17 cellular contexts compared by ENCODE assay signal in the genomic region with DNA sequence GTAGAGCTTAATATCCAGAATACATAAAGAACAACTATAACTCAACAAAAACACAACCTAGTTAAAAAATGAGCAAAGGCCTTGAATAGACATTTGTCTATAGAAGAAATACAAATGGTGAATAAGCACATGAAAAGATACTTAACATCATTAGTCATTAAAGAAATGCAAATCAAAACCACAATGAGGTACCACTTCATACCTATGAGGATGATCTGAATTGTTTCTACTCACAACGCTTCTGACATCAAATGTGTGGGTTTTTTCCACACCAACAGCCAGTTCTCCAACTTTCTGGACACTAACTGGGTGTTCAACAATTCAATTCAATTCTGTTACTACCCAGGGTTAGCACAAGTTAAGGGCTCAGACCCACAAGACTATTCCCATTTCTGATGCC. TPM values are rescaled to one million over a fixed set of nuclear protein-coding genes. Genes with fewer than 3 reads are reported as not detected.
DNase-seq lines count a peak whose midpoint lies in the region; ATAC-seq and TF ChIP-seq lines count a peak whose summit lies in the region.
"Had no signal": no experiment of that assay in that cellular context is flagged by ENCODE, and none has a peak within 500 bp of the region (broad histone marks: within the 10 kb centered on the region; RNA-seq: fewer than 3 reads in every experiment).

No MANE protein-coding gene starts in this region.

- peaks cover 48% of the 10 kb centered on the region for H3K79me2 ChIP-seq in mammary epithelial cell (ENCODE audit: insufficient read depth, low read length)

- no peak for TF ChIP-seq POLR2A in breast epithelium (IDR thresholded peaks at IDR 0.05)

- H3K27ac ChIP-seq in mammary epithelial cell (ENCODE audit: insufficient read depth, low read depth, low read length) (no peak overlapping the region), breast epithelium (no peak overlapping the region), foreskin keratinocyte (no peak overlapping the region)
- H3K27ac ChIP-seq: A549, RWPE1 had no signal

- no peaks in the 10 kb centered on the region for H3K27me3 ChIP-seq in mammary epithelial cell (ENCODE audit: insufficient read depth, low read length)
- H3K27me3 ChIP-seq in breast epithelium = no peaks in the 10 kb centered on the region
- no peaks in the 10 kb centered on the region for H3K27me3 ChIP-seq in foreskin keratinocyte

- in situ Hi-C loops in mammary epithelial cell (cut with MboI; ENCODE audit: low sequenced_read_pairs in 2 of 2) = no loop called here

- no TSS peak for BruUV-seq in mammary epithelial cell (replicated peaks; lab: Mats Ljungman, UMichigan)

- dilution Hi-C loops in mammary epithelial cell (cut with HindIII; ENCODE audit: low sequenced_read_pairs) = no loop called here

- CTCF ChIA-PET in mammary epithelial cell (lab: Charles Lee; ENCODE audit: low non-redundant PET) = no interaction called here

- no peak overlapping the region for H3K4me3 ChIP-seq in mammary epithelial cell (replicated peaks in 1 of 3; ENCODE audit: insufficient read depth in 1 of 3, low read depth in 2 of 3, low read length in 3 of 3)
- no peak overlapping the region for H3K4me3 ChIP-seq in breast epithelium
- H3K4me3 ChIP-seq: A549 had no signal

- H3K36me3 ChIP-seq in mammary epithelial cell (ENCODE audit: insufficient read depth, low read length) = peaks cover 2% of the 10 kb centered on the region
- no peaks in the 10 kb centered on the region for H3K36me3 ChIP-seq in breast epithelium

- H3K9ac ChIP-seq in mammary epithelial cell (ENCODE audit: insufficient read depth, low read length) = no peak overlapping the region

- H3K4me1 ChIP-seq in mammary epithelial cell (ENCODE audit: insufficient read depth, low read length) = peaks cover 12% of the 10 kb centered on the region
- no peaks in the 10 kb centered on the region for H3K4me1 ChIP-seq in breast epithelium
- H3K4me1 ChIP-seq in foreskin keratinocyte = no peaks in the 10 kb centered on the region
- H3K4me1 ChIP-seq: A549 had no signal

- ATAC-seq in foreskin keratinocyte (peak; percentile 75), HG03025 (IDR thresholded peaks at IDR 0.05; ENCODE audit: low FRiP score, unreplicated experiment) (no peak), HG02798 (IDR thresholded peaks at IDR 0.05; ENCODE audit: poor library complexity, unreplicated experiment) (no peak), GM21367 (IDR thresholded peaks at IDR 0.05; ENCODE audit: unreplicated experiment) (no peak)
- ATAC-seq: A549, PC-3 had no signal

- intact Hi-C loops in mammary epithelial cell (cut with micrococcal nuclease) = no loop called here
- intact Hi-C loops in breast epithelium (cut with DNase I; ENCODE audit: low total_unique reads) = no loop called here

- 48% methylated on average over 1 of the region's 1 CpG for WGBS in mammary epithelial cell (ENCODE audit: low coverage, missing lambda C conversion rate)

- TF ChIP-seq CTCF in mammary epithelial cell (conservative IDR thresholded peaks at IDR 0.05 in 1 of 2, IDR thresholded peaks at IDR 0.05 in 1 of 2; ENCODE audit: extremely low read depth in 1 of 2, insufficient read depth in 1 of 2, low read depth in 1 of 2, low read length in 2 of 2) = no peak
- no peak for TF ChIP-seq CTCF in breast epithelium (IDR thresholded peaks at IDR 0.05)
- no peak for TF ChIP-seq CTCF in foreskin keratinocyte (conservative IDR thresholded peaks at IDR 0.05)

- H4K20me1 ChIP-seq in mammary epithelial cell (ENCODE audit: insufficient read depth, low read length) = no peaks in the 10 kb centered on the region

- peak; percentile 66 for DNase-seq in mammary epithelial cell
- no peak for DNase-seq in breast epithelium (ENCODE audit: low spot score in 2 of 2)
- DNase-seq in amniotic epithelial cell (ENCODE audit: low read depth) = peak; percentile 25
- peak; percentile 30 to 38 for DNase-seq in foreskin keratinocyte
- DNase-seq in NCI-H1105 (lab: John Stamatoyannopoulos, UW) = no peak
- DNase-seq: C1 segment of cervical spinal cord, H7, NCI-H1436 treated with DMSO at 0.1 percent for 48 hours, NCI-H2081 treated with DMSO at 0.1 percent for 48 hours, NCI-H510A treated with DMSO at 0.1 percent for 48 hours, NCI-H82, PC-3 had no signal

- H3K4me2 ChIP-seq in mammary epithelial cell (ENCODE audit: insufficient read depth, low read depth, low read length) = no peak overlapping the region
- H3K4me2 ChIP-seq: A549 had no signal

- H3K9me3 ChIP-seq in mammary epithelial cell (replicated peaks; ENCODE audit: insufficient read depth, low read length) = no peaks in the 10 kb centered on the region
- no peaks in the 10 kb centered on the region for H3K9me3 ChIP-seq in breast epithelium
- H3K9me3 ChIP-seq: A549 had no signal

- no peak overlapping the region for H2AFZ ChIP-seq in mammary epithelial cell (ENCODE audit: low read depth, low read length)

RNA-seq across cellular contexts. Expression of a gene that starts 22.0 kb away (rescaled TPM):
- 10 to 100 TPM; 14.5 to 41.5 TPM for total RNA-seq in mammary epithelial cell
- 6.9 TPM for polyA plus RNA-seq in mammary epithelial cell
- polyA minus RNA-seq in mammary epithelial cell = 11.1 TPM
- 10 to 100 TPM in 1 of 3 donors, 1 to 10 TPM in 2; 6.6 to 13.0 (median 8.9) TPM for total RNA-seq in breast epithelium
- total RNA-seq in foreskin keratinocyte = 21.0 and 24.5 TPM in 2 replicates
- 37.2 and 44.4 TPM in 2 replicates for polyA plus RNA-seq in foreskin keratinocyte

RNA-seq across cellular contexts. Expression of a gene that starts 22.3 kb away (rescaled TPM):
- total RNA-seq in mammary epithelial cell (10 to 100 TPM; 12.5 to 26.4 TPM), breast epithelium (10 to 100 TPM; 10.6 to 19.9 (median 18.0) TPM), foreskin keratinocyte (25.3 and 27.0 TPM in 2 replicates)
- polyA plus RNA-seq in mammary epithelial cell (12.2 TPM), foreskin keratinocyte (24.0 and 24.8 TPM in 2 replicates)
- 7.4 TPM for polyA minus RNA-seq in mammary epithelial cell

RNA-seq across cellular contexts. Expression of a gene that starts 56.1 kb away (rescaled TPM):
- total RNA-seq in mammary epithelial cell (not detected), breast epithelium (not detected), foreskin keratinocyte (not detected in 2 replicates)
- polyA plus RNA-seq in mammary epithelial cell (not detected), foreskin keratinocyte (not detected in 2 replicates)
- polyA minus RNA-seq in mammary epithelial cell = not detected
- polyA plus RNA-seq: A549 had no signal

Comparison
In these comparisons a context has a peak if more than half of its experiments do, and no peak if none do; other contexts are left out.
1. DNase-seq: peak in mammary epithelial cell (single experiment), amniotic epithelial cell (single experiment) and foreskin keratinocyte (2 of 2); none in breast epithelium (0 of 2) and NCI-H1105 (single experiment).